In the genomic region with DNA sequence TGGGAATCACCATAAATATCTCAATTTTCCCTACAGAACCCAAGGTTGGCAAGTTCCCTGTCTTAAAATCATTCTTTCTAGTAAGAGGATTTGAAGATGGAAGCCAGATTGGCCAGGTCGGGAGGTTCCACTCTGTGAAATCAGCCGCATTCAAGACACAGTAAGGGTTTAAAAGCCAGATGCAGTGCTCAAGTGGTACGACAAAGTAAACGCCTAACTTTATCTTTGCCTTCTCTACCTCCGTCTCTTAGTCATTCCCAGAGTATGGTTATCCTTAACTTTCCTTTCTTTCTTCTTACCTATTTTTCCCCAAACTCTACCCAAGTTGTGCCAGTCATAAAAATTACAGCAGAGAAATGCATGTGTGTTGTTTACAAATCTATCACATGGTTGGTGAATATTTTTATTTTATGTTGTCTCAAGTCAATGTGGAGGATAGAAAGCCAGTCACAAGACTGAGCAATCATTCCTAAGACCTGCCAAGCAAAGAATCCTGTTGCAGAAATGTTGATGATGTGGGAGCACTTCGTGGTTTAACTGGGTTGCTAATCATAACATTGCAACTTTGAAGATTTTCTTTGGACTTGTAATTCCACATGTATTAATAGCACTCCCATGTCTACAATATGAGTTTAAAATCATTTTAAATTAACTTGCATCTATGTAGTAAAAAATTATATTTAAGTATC, we compare ENCODE assay signal across 1 cellular context.
TF ChIP-seq lines count a peak whose summit lies in the region.

No MANE protein-coding gene starts in this region.

TF ChIP-seq in K562, 482 proteins besides CTCF, POLR2A, EP300 and RAD21 (continued from another document):
- TF ChIP-seq, protein P1, sequence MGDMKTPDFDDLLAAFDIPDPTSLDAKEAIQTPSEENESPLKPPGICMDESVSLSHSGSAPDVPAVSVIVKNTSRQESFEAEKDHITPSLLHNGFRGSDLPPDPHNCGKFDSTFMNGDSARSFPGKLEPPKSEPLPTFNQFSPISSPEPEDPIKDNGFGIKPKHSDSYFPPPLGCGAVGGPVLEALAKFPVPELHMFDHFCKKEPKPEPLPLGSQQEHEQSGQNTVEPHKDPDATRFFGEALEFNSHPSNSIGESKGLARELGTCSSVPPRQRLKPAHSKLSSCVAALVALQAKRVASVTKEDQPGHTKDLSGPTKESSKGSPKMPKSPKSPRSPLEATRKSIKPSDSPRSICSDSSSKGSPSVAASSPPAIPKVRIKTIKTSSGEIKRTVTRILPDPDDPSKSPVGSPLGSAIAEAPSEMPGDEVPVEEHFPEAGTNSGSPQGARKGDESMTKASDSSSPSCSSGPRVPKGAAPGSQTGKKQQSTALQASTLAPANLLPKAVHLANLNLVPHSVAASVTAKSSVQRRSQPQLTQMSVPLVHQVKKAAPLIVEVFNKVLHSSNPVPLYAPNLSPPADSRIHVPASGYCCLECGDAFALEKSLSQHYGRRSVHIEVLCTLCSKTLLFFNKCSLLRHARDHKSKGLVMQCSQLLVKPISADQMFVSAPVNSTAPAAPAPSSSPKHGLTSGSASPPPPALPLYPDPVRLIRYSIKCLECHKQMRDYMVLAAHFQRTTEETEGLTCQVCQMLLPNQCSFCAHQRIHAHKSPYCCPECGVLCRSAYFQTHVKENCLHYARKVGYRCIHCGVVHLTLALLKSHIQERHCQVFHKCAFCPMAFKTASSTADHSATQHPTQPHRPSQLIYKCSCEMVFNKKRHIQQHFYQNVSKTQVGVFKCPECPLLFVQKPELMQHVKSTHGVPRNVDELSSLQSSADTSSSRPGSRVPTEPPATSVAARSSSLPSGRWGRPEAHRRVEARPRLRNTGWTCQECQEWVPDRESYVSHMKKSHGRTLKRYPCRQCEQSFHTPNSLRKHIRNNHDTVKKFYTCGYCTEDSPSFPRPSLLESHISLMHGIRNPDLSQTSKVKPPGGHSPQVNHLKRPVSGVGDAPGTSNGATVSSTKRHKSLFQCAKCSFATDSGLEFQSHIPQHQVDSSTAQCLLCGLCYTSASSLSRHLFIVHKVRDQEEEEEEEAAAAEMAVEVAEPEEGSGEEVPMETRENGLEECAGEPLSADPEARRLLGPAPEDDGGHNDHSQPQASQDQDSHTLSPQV (IDR thresholded peaks at IDR 0.05): 0 out of 2 replicates have a peak, but pooled peaks have one; percentile 13
- TF ChIP-seq, protein P2, sequence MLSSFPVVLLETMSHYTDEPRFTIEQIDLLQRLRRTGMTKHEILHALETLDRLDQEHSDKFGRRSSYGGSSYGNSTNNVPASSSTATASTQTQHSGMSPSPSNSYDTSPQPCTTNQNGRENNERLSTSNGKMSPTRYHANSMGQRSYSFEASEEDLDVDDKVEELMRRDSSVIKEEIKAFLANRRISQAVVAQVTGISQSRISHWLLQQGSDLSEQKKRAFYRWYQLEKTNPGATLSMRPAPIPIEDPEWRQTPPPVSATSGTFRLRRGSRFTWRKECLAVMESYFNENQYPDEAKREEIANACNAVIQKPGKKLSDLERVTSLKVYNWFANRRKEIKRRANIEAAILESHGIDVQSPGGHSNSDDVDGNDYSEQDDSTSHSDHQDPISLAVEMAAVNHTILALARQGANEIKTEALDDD (IDR thresholded peaks at IDR 0.05): peak; percentile 78
